ENCODE assay signal across 15 cellular contexts in genomic region chr3:65168547-65168946, GRCh38.
DNase-seq lines count a peak whose midpoint lies in the region; TF ChIP-seq lines count a peak whose summit lies in the region.
"Had no signal": no experiment of that assay in that cellular context is flagged by ENCODE, and none has a peak within 500 bp of the region (broad histone marks: within the 10 kb centered on the region; RNA-seq: fewer than 3 reads in every experiment).

No MANE protein-coding gene starts in this region.

- intact Hi-C loops in esophagus squamous epithelium (cut with DNase I), result no loop called here

- DNase-seq in dermis blood vessel endothelial cell (peak; percentile 89), esophagus squamous epithelium (lab: John Stamatoyannopoulos, UW) (no peak), SW 1271 (lab: John Stamatoyannopoulos, UW) (no peak), NCI-H1930 (lab: John Stamatoyannopoulos, UW) (no peak)
- DNase-seq in activated CD8-positive, alpha-beta memory T cell treated with anti-CD3 and anti-CD28 coated beads, Interleukin-2, amount 50 U/mL, for 4 hours, result no peak
- DNase-seq: COR-L47, DMS153, EL, HFFc6, NCI-H1092, NCI-H146, NCI-H226, NCI-H524 treated with DMSO at 0.1 percent for 48 hours had no signal

- peak overlapping the region in 3 of 4 donors; percentile 40 to 68 (median 65) for H3K27ac ChIP-seq in esophagus squamous epithelium
- H3K27ac ChIP-seq in muscle layer of duodenum (ENCODE audit: low read length), result peak overlapping the region; percentile 3
- peak overlapping the region; percentile 73 for H3K27ac ChIP-seq in subcutaneous abdominal adipose tissue (ENCODE audit: low read depth, low read length)

- H3K4me1 ChIP-seq in esophagus squamous epithelium, result peaks cover 0 to 18% (median 14%) of the 10 kb centered on the region in 3 donors
- H3K4me1 ChIP-seq in muscle layer of duodenum (ENCODE audit: control insufficient read depth in 1 of 2, insufficient read depth in 2 of 2, low read length in 2 of 2), result no peaks in the 10 kb centered on the region
- H3K4me1 ChIP-seq in subcutaneous abdominal adipose tissue (ENCODE audit: control insufficient read depth in 5 of 5, insufficient read depth in 5 of 5, low read length in 5 of 5), result peaks cover 3 to 15% (median 9%) of the 10 kb centered on the region in 5 donors

- H3K4me3 ChIP-seq in esophagus squamous epithelium (no peak overlapping the region), muscle layer of duodenum (ENCODE audit: low read depth in 1 of 2, low read length in 2 of 2) (no peak overlapping the region), subcutaneous abdominal adipose tissue (ENCODE audit: low read depth in 1 of 5, low read length in 5 of 5) (no peak overlapping the region)

- 51 to 72% methylated on average over 4 of the region's 4 CpGs for WGBS in esophagus squamous epithelium, 2 donors

- TF ChIP-seq POLR2A in esophagus squamous epithelium (IDR thresholded peaks at IDR 0.05), result no peak

- H3K9me3 ChIP-seq in esophagus squamous epithelium, result no peaks in the 10 kb centered on the region
- H3K9me3 ChIP-seq in muscle layer of duodenum (ENCODE audit: control insufficient read depth in 1 of 2, low read length in 2 of 2), result no peaks in the 10 kb centered on the region
- no peaks in the 10 kb centered on the region for H3K9me3 ChIP-seq in subcutaneous abdominal adipose tissue (ENCODE audit: control insufficient read depth in 5 of 5, low read length in 5 of 5)

- H3K9ac ChIP-seq in subcutaneous abdominal adipose tissue (ENCODE audit: low read length in 5 of 5), result no peak overlapping the region

- H3K27me3 ChIP-seq in esophagus squamous epithelium (no peaks in the 10 kb centered on the region), muscle layer of duodenum (ENCODE audit: low read depth, low read length) (no peaks in the 10 kb centered on the region), subcutaneous abdominal adipose tissue (ENCODE audit: control insufficient read depth in 5 of 5, insufficient read depth in 4 of 5, low read length in 5 of 5) (no peaks in the 10 kb centered on the region)

- no peaks in the 10 kb centered on the region for H3K36me3 ChIP-seq in esophagus squamous epithelium
- no peaks in the 10 kb centered on the region for H3K36me3 ChIP-seq in muscle layer of duodenum (ENCODE audit: control insufficient read depth in 1 of 2, insufficient read depth in 2 of 2, low read length in 2 of 2)
- no peaks in the 10 kb centered on the region for H3K36me3 ChIP-seq in subcutaneous abdominal adipose tissue (ENCODE audit: control insufficient read depth in 5 of 5, insufficient read depth in 5 of 5, low read length in 5 of 5)

- TF ChIP-seq CTCF in esophagus squamous epithelium (IDR thresholded peaks at IDR 0.05), result no peak

Comparison
In these comparisons a context has a peak if more than half of its experiments do, and no peak if none do; other contexts are left out.
1. H3K27ac ChIP-seq: peak in every context shown above with its lines; median percentile 73 in subcutaneous abdominal adipose tissue; 65 in esophagus squamous epithelium; 3 in muscle layer of duodenum.